Comparison of ENCODE assay signal across 22 cellular contexts in the genomic region with DNA sequence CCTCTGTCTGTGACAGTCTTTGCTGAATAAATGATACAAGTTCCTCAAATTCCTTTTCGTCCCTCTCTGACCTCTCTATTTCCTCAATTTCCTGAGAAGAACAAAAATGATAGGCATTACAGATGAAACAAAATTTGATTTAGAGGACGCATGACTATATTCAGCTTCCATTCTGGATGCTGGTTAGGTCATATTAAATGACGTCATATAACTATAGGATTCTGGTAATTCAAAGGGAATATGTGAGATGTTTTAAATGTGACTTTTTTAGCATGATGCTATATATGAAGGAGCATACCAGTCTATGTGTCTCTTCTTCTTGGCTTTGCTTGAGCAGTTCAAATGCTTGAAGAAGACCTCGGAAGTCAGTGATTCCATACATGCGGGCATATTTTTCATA.
DNase-seq lines count a peak whose midpoint lies in the region; ATAC-seq, FAIRE-seq and TF ChIP-seq lines count a peak whose summit lies in the region.
"Had no signal": no experiment of that assay in that cellular context is flagged by ENCODE, and none has a peak within 500 bp of the region (broad histone marks: within the 10 kb centered on the region; RNA-seq: fewer than 3 reads in every experiment).

No MANE protein-coding gene starts in this region.

- TF ChIP-seq CTCF in cardiac muscle cell (IDR thresholded peaks at IDR 0.05; ENCODE audit: low read depth, low read length) (no peak), heart left ventricle (IDR thresholded peaks at IDR 0.05) (no peak), K562 (IDR thresholded peaks at IDR 0.05 in 2 of 3, conservative IDR thresholded peaks at IDR 0.05 in 1 of 3; ENCODE audit: insufficient read depth in 2 of 3, low read depth in 1 of 3, low read length in 3 of 3) (no peak), psoas muscle (IDR thresholded peaks at IDR 0.05) (no peak)

- TF ChIP-seq POLR2A in heart left ventricle (IDR thresholded peaks at IDR 0.05) (no peak), GM12892 (IDR thresholded peaks at IDR 0.05; ENCODE audit: low read depth, low read length) (no peak), K562 (conservative IDR thresholded peaks at IDR 0.05) (no peak)

- H3K9me3 ChIP-seq in cardiac muscle cell (ENCODE audit: low read depth) (no peaks in the 10 kb centered on the region), heart left ventricle (no peaks in the 10 kb centered on the region), K562 (replicated peaks; ENCODE audit: control insufficient read depth, insufficient read depth, low read depth, low read length) (no peaks in the 10 kb centered on the region), psoas muscle (no peaks in the 10 kb centered on the region)
- H3K9me3 ChIP-seq: A549; BLaER1 treated with 17β-estradiol and CSF1 and Interleukin-3, amounts not matched to agents 10 nM and 100 nM; Caco-2 had no signal

- no peaks in the 10 kb centered on the region for H3K27me3 ChIP-seq in cardiac muscle cell
- no peaks in the 10 kb centered on the region for H3K27me3 ChIP-seq in heart left ventricle
- H3K27me3 ChIP-seq in K562 (ENCODE audit: control insufficient read depth in 2 of 2, insufficient read depth in 2 of 2, low read length in 2 of 2) = peaks cover 2 to 3% of the 10 kb centered on the region in 2 experiments; a peak in 1 of 5 replicates
- H3K27me3 ChIP-seq in psoas muscle (ENCODE audit: insufficient read depth in 3 of 3, low read length in 2 of 3) = no peaks in the 10 kb centered on the region
- H3K27me3 ChIP-seq: BLaER1 treated with 17β-estradiol and CSF1 and Interleukin-3, amounts not matched to agents 10 nM and 100 nM had no signal

- H3K9me1 ChIP-seq in K562 (ENCODE audit: control insufficient read depth, insufficient read depth, low read length) = no peaks in the 10 kb centered on the region

- no peaks in the 10 kb centered on the region for H4K20me1 ChIP-seq in K562 (replicated peaks; ENCODE audit: control insufficient read depth, insufficient read depth, low read length)
- H4K20me1 ChIP-seq: BLaER1 treated with 17β-estradiol and CSF1 and Interleukin-3, amounts not matched to agents 10 nM and 100 nM had no signal

- H3K36me3 ChIP-seq in cardiac muscle cell (peaks cover 100% of the 10 kb centered on the region), heart left ventricle (peaks cover 0 to 100% (median 81%) of the 10 kb centered on the region in 9 donors), K562 (ENCODE audit: control insufficient read depth, insufficient read depth, low read length) (no peaks in the 10 kb centered on the region), psoas muscle (ENCODE audit: insufficient read depth in 1 of 2, low read depth in 1 of 2) (peaks cover 6 to 100% of the 10 kb centered on the region in 2 donors)
- H3K36me3 ChIP-seq: BLaER1 treated with 17β-estradiol and CSF1 and Interleukin-3, amounts not matched to agents 10 nM and 100 nM had no signal

- H3K79me2 ChIP-seq in K562 (ENCODE audit: control insufficient read depth, insufficient read depth, low read length) = no peaks in the 10 kb centered on the region

- DNase-seq in cardiac muscle cell (ENCODE audit: low read depth in 1 of 2, low spot score in 1 of 2) (no peak), heart left ventricle (no peak), GM12892 (ENCODE audit: insufficient read length) (no peak), K562 (ENCODE audit: extremely low read depth in 1 of 4, low spot score in 3 of 4) (no peak), psoas muscle (no peak), T-helper 1 cell (no peak)
- DNase-seq: AML-193; Caco-2; Calu3; CD4-positive, alpha-beta T cell; CD8-positive, alpha-beta T cell; DMS79 treated with DMSO at 0.1 percent for 48 hours; GF-D8 had no signal

- CTCF ChIA-PET in K562 (lab: Yijun Ruan, JAX; ENCODE audit: low intra/inter-chr PET ratio) = no interaction called here

- no peak overlapping the region for H3K4me2 ChIP-seq in K562 (ENCODE audit: insufficient read depth, low read length)
- H3K4me2 ChIP-seq: A549; BLaER1 treated with 17β-estradiol and CSF1 and Interleukin-3, amounts not matched to agents 10 nM and 100 nM had no signal

- 71 to 79% (median 75%) methylated on average over 5 of the region's 5 CpGs for WGBS in heart left ventricle, 4 donors
- 2% methylated on average over 5 of the region's 5 CpGs for WGBS in K562 (ENCODE audit: insufficient coverage, low coverage, missing lambda C conversion rate)
- 64 to 85% (median 70%) methylated on average over 5 of the region's 5 CpGs for WGBS in psoas muscle, 3 donors

- no peaks in the 10 kb centered on the region for H3K4me1 ChIP-seq in cardiac muscle cell (ENCODE audit: low read depth)
- H3K4me1 ChIP-seq in heart left ventricle = peaks cover 0 to 3% (median 0%) of the 10 kb centered on the region in 12 donors
- no peaks in the 10 kb centered on the region for H3K4me1 ChIP-seq in K562 (replicated peaks in 1 of 2; ENCODE audit: control insufficient read depth in 2 of 2, insufficient read depth in 2 of 2, low read length in 2 of 2)
- H3K4me1 ChIP-seq in psoas muscle = peaks cover 64% of the 10 kb centered on the region
- H3K4me1 ChIP-seq: A549; BLaER1 treated with 17β-estradiol and CSF1 and Interleukin-3, amounts not matched to agents 10 nM and 100 nM; Caco-2 had no signal

- H2AFZ ChIP-seq in K562 (ENCODE audit: low read depth, low read length) = no peak overlapping the region

- POLR2A ChIA-PET in K562 (lab: Yijun Ruan, JAX) = interaction anchor here (1.3 kb wide), 1 partner anchor 15 kb away, joined by 3 read pairs; no protein-coding TSS in a partner anchor

- no peak for ATAC-seq in heart left ventricle
- ATAC-seq in K562 = no peak
- ATAC-seq in psoas muscle = no peak
- no peak for ATAC-seq in HG03342 (IDR thresholded peaks at IDR 0.05; ENCODE audit: unreplicated experiment)
- ATAC-seq: A549; CD8-positive, alpha-beta T cell had no signal

- TF ChIP-seq RAD21 in K562 (CRISPR knock-in tag; conservative IDR thresholded peaks at IDR 0.05 in 1 of 2, IDR thresholded peaks at IDR 0.05 in 1 of 2) = no peak

- BruUV-seq in K562 (replicated peaks; lab: Mats Ljungman, UMichigan) = no TSS peak

- intact Hi-C loops in heart left ventricle (cut with DNase I) (no loop called here), K562 (cut with micrococcal nuclease) (loop anchor here (5.0 kb wide), 1 partner anchor 1047 kb away; no protein-coding TSS in a partner anchor), psoas muscle (cut with DNase I) (no loop called here)

- H3K4me3 ChIP-seq in cardiac muscle cell (no peak overlapping the region), heart left ventricle (no peak overlapping the region), K562 (no peak overlapping the region), psoas muscle (no peak overlapping the region)
- H3K4me3 ChIP-seq: A549; BLaER1 treated with 17β-estradiol and CSF1 and Interleukin-3, amounts not matched to agents 10 nM and 100 nM had no signal

- H3K9ac ChIP-seq in K562 (ENCODE audit: insufficient read depth in 1 of 2, low read depth in 2 of 2, low read length in 2 of 2) = no peak overlapping the region
- H3K9ac ChIP-seq: BLaER1 treated with 17β-estradiol and CSF1 and Interleukin-3, amounts not matched to agents 10 nM and 100 nM had no signal

- FAIRE-seq in GM12892 (lab: Jason Lieb, UNC) = peak; percentile 9
- no peak for FAIRE-seq in K562 (lab: Jason Lieb, UNC)
- FAIRE-seq: A549, D721Med, G401.6, GM12891, GM18507 had no signal

- peak overlapping the region; percentile 26 for H3K27ac ChIP-seq in cardiac muscle cell
- H3K27ac ChIP-seq in heart left ventricle = no peak overlapping the region
- H3K27ac ChIP-seq in K562 (ENCODE audit: extremely low read depth, low read depth, low read length) = no peak overlapping the region
- peak overlapping the region; percentile 63 for H3K27ac ChIP-seq in psoas muscle
- H3K27ac ChIP-seq: 22Rv1; A549; BLaER1 treated with 17β-estradiol and CSF1 and Interleukin-3, amounts not matched to agents 10 nM and 100 nM; C4-2B had no signal

- in situ Hi-C loops in K562 (cut with MboI) = no loop called here

- no peak for TF ChIP-seq EP300 in K562 (IDR thresholded peaks at IDR 0.05; ENCODE audit: low read length)

TF ChIP-seq in K562, 482 proteins besides CTCF, POLR2A, EP300 and RAD21:
- TF ChIP-seq, protein P1, sequence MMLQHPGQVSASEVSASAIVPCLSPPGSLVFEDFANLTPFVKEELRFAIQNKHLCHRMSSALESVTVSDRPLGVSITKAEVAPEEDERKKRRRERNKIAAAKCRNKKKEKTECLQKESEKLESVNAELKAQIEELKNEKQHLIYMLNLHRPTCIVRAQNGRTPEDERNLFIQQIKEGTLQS (IDR thresholded peaks at IDR 0.05) = peak; percentile 77
- TF ChIP-seq, protein P1 (CRISPR knock-in tag; conservative IDR thresholded peaks at IDR 0.05) = no peak
- TF ChIP-seq, protein P2, sequence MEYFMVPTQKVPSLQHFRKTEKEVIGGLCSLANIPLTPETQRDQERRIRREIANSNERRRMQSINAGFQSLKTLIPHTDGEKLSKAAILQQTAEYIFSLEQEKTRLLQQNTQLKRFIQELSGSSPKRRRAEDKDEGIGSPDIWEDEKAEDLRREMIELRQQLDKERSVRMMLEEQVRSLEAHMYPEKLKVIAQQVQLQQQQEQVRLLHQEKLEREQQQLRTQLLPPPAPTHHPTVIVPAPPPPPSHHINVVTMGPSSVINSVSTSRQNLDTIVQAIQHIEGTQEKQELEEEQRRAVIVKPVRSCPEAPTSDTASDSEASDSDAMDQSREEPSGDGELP (CRISPR knock-in tag; IDR thresholded peaks at IDR 0.05; ENCODE audit: borderline replicate concordance) = no peak
- peak; percentile 87 for TF ChIP-seq ATF7 (IDR thresholded peaks at IDR 0.05)
- no peak for TF ChIP-seq JUND (IDR thresholded peaks at IDR 0.05; ENCODE audit: borderline replicate concordance, low read depth, low read length)
- peak; percentile 61; the same call in 1 of the 3 replicates for TF ChIP-seq JUND (tag; IDR thresholded peaks at IDR 0.05; ENCODE audit: borderline replicate concordance, low read depth, low read length)
- TF ChIP-seq ATF1 (CRISPR knock-in tag; IDR thresholded peaks at IDR 0.05) = no peak
- peak; percentile 25; the same call in 1 of the 2 replicates for TF ChIP-seq ATF1 (tag; IDR thresholded peaks at IDR 0.05)

Comparison
In these comparisons a context has a peak if more than half of its experiments do, and no peak if none do; other contexts are left out.
1. H3K27ac ChIP-seq: peak in cardiac muscle cell (single experiment) and psoas muscle (single experiment); none in heart left ventricle (0 of 12) and K562 (single experiment).